In genomic region chr11:58546841-58547240, GRCh38 we compare ENCODE assay signal across 30 cellular contexts. TPM values are rescaled to one million over a fixed set of nuclear protein-coding genes. Genes with fewer than 3 reads are reported as not detected.
DNase-seq lines count a peak whose midpoint lies in the region; ATAC-seq lines count a peak whose summit lies in the region.
"Had no signal": no experiment of that assay in that cellular context is flagged by ENCODE, and none has a peak within 500 bp of the region (broad histone marks: within the 10 kb centered on the region; RNA-seq: fewer than 3 reads in every experiment).

No MANE protein-coding gene starts in this region.

- POLR2A ChIA-PET in activated CD4-positive, alpha-beta T cell treated with anti-CD3 and anti-CD28 coated beads for 36 hours (lab: Charles Lee), result no interaction called here
- POLR2A ChIA-PET in T-cell (lab: Charles Lee), result no interaction called here
- POLR2A ChIA-PET in naive thymus-derived CD8-positive, alpha-beta T cell (lab: Charles Lee), result no interaction called here
- POLR2A ChIA-PET in activated CD4-positive, alpha-beta memory T cell treated with anti-CD3 and anti-CD28 coated beads for 36 hours (lab: Charles Lee), result no interaction called here

- intact Hi-C loops in activated CD4-positive, alpha-beta T cell treated with anti-CD3 and anti-CD28 coated beads for 36 hours (cut with DNase I, micrococcal nuclease), result no loop called here
- intact Hi-C loops in activated CD4-positive, alpha-beta memory T cell treated with anti-CD3 and anti-CD28 coated beads for 36 hours (cut with micrococcal nuclease), result no loop called here

- DNase-seq in activated CD4-positive, alpha-beta T cell treated with anti-CD3 and anti-CD28 coated beads for 36 hours, result no peak
- DNase-seq in activated CD4-positive, alpha-beta T cell treated with anti-CD3 and anti-CD28 coated beads for 4 hours, result no peak
- DNase-seq in CD4-positive, CD25-positive, alpha-beta regulatory T cell, result no peak
- no peak for DNase-seq in T-cell
- no peak for DNase-seq in naive thymus-derived CD8-positive, alpha-beta T cell
- no peak for DNase-seq in H4 (ENCODE audit: low spot score)
- no peak for DNase-seq in activated CD4-positive, alpha-beta memory T cell treated with anti-CD3 and anti-CD28 coated beads for 36 hours
- DNase-seq: COR-L47, DMS53, MM.1S, NCI-H1048, NCI-H1417, NCI-H1694, NCI-H2029 treated with DMSO at 0.1 percent for 48 hours, NCI-H2227 treated with DMSO at 0.1 percent for 48 hours, NCI-H526 treated with DMSO at 0.1 percent for 48 hours, SHP77 had no signal

- no peaks in the 10 kb centered on the region for H3K9me3 ChIP-seq in CD4-positive, CD25-positive, alpha-beta regulatory T cell (ENCODE audit: control insufficient read depth in 2 of 2, low read length in 2 of 2)

- peak overlapping the region; percentile 55 for H3K27ac Mint-ChIP-seq in activated CD4-positive, alpha-beta T cell treated with anti-CD3 and anti-CD28 coated beads for 36 hours
- peak overlapping the region; percentile 47 to 86 (median 78) for H3K27ac Mint-ChIP-seq in CD4-positive, CD25-positive, alpha-beta regulatory T cell
- peak overlapping the region; percentile 59 to 61 for H3K27ac Mint-ChIP-seq in T-cell
- peak overlapping the region in 9 of 10 donors; percentile 27 to 81 (median 63) for H3K27ac Mint-ChIP-seq in naive thymus-derived CD8-positive, alpha-beta T cell
- no peak overlapping the region for H3K27ac Mint-ChIP-seq in activated CD4-positive, alpha-beta memory T cell treated with anti-CD3 and anti-CD28 coated beads for 36 hours
- H3K27ac Mint-ChIP-seq: B cell had no signal

- H3K36me3 ChIP-seq in CD4-positive, CD25-positive, alpha-beta regulatory T cell (ENCODE audit: control insufficient read depth, insufficient read depth, low read length), result peaks cover 89% of the 10 kb centered on the region

- H3K27ac ChIP-seq in CD4-positive, CD25-positive, alpha-beta regulatory T cell (ENCODE audit: insufficient read depth, low read length, poor library complexity, severe bottlenecking), result no peak overlapping the region
- H3K27ac ChIP-seq: 22Rv1, C4-2B, KMS-11, RWPE1 had no signal

- H3K9me3 Mint-ChIP-seq in activated CD4-positive, alpha-beta T cell treated with anti-CD3 and anti-CD28 coated beads for 36 hours (ENCODE audit: low read depth), result no peaks in the 10 kb centered on the region
- H3K9me3 Mint-ChIP-seq in CD4-positive, CD25-positive, alpha-beta regulatory T cell, result peaks cover 0 to 5% (median 0%) of the 10 kb centered on the region in 7 donors
- no peaks in the 10 kb centered on the region for H3K9me3 Mint-ChIP-seq in T-cell
- H3K9me3 Mint-ChIP-seq in naive thymus-derived CD8-positive, alpha-beta T cell, result peaks cover 0 to 13% (median 0%) of the 10 kb centered on the region in 9 donors
- H3K9me3 Mint-ChIP-seq in activated CD4-positive, alpha-beta memory T cell treated with anti-CD3 and anti-CD28 coated beads for 36 hours, result no peaks in the 10 kb centered on the region
- H3K9me3 Mint-ChIP-seq: IgD-negative memory B cell had no signal

- H3K27me3 ChIP-seq in CD4-positive, CD25-positive, alpha-beta regulatory T cell (ENCODE audit: control insufficient read depth, insufficient read depth, low read length), result no peaks in the 10 kb centered on the region

- CTCF ChIA-PET in activated CD4-positive, alpha-beta T cell treated with anti-CD3 and anti-CD28 coated beads for 36 hours (lab: Charles Lee), result no interaction called here
- CTCF ChIA-PET in T-cell (lab: Charles Lee), result no interaction called here
- CTCF ChIA-PET in activated CD4-positive, alpha-beta memory T cell treated with anti-CD3 and anti-CD28 coated beads for 36 hours (lab: Charles Lee), result interaction anchor here (1.6 kb wide), 1 partner anchor 21 kb away, joined by 7 read pairs; no protein-coding TSS in a partner anchor

- no peak overlapping the region for H3K4me3 Mint-ChIP-seq in activated CD4-positive, alpha-beta T cell treated with anti-CD3 and anti-CD28 coated beads for 36 hours
- H3K4me3 Mint-ChIP-seq in CD4-positive, CD25-positive, alpha-beta regulatory T cell, result no peak overlapping the region
- no peak overlapping the region for H3K4me3 Mint-ChIP-seq in T-cell
- H3K4me3 Mint-ChIP-seq in naive thymus-derived CD8-positive, alpha-beta T cell, result no peak overlapping the region
- H3K4me3 Mint-ChIP-seq in activated CD4-positive, alpha-beta memory T cell treated with anti-CD3 and anti-CD28 coated beads for 36 hours, result no peak overlapping the region
- H3K4me3 Mint-ChIP-seq: B cell, IgD-negative memory B cell had no signal

- no peaks in the 10 kb centered on the region for H3K4me1 ChIP-seq in CD4-positive, CD25-positive, alpha-beta regulatory T cell (ENCODE audit: control insufficient read depth, insufficient read depth, low read length, poor library complexity, severe bottlenecking)

- peaks cover 29% of the 10 kb centered on the region for H3K4me1 Mint-ChIP-seq in activated CD4-positive, alpha-beta T cell treated with anti-CD3 and anti-CD28 coated beads for 36 hours
- H3K4me1 Mint-ChIP-seq in CD4-positive, CD25-positive, alpha-beta regulatory T cell, result peaks cover 18 to 29% (median 20%) of the 10 kb centered on the region in 4 donors
- H3K4me1 Mint-ChIP-seq in T-cell, result peaks cover 30 to 49% (median 33%) of the 10 kb centered on the region in 3 donors
- peaks cover 6 to 43% (median 26%) of the 10 kb centered on the region in 4 donors for H3K4me1 Mint-ChIP-seq in naive thymus-derived CD8-positive, alpha-beta T cell
- H3K4me1 Mint-ChIP-seq in activated CD4-positive, alpha-beta memory T cell treated with anti-CD3 and anti-CD28 coated beads for 36 hours (ENCODE audit: low read depth), result peaks cover 10% of the 10 kb centered on the region
- H3K4me1 Mint-ChIP-seq: B cell had no signal

- H3K27me3 Mint-ChIP-seq in activated CD4-positive, alpha-beta T cell treated with anti-CD3 and anti-CD28 coated beads for 36 hours, result no peaks in the 10 kb centered on the region
- H3K27me3 Mint-ChIP-seq in CD4-positive, CD25-positive, alpha-beta regulatory T cell, result no peaks in the 10 kb centered on the region
- H3K27me3 Mint-ChIP-seq in T-cell, result no peaks in the 10 kb centered on the region
- no peaks in the 10 kb centered on the region for H3K27me3 Mint-ChIP-seq in naive thymus-derived CD8-positive, alpha-beta T cell
- H3K27me3 Mint-ChIP-seq in activated CD4-positive, alpha-beta memory T cell treated with anti-CD3 and anti-CD28 coated beads for 36 hours, result no peaks in the 10 kb centered on the region
- H3K27me3 Mint-ChIP-seq: B cell, IgD-negative memory B cell had no signal

- ATAC-seq in activated CD4-positive, alpha-beta T cell treated with anti-CD3 and anti-CD28 coated beads for 36 hours, result peak; percentile 57
- no peak for ATAC-seq in CD4-positive, CD25-positive, alpha-beta regulatory T cell (ENCODE audit: low read depth in 2 of 2)
- no peak for ATAC-seq in T-cell (replicated peaks in 1 of 4)
- no peak for ATAC-seq in naive thymus-derived CD8-positive, alpha-beta T cell
- ATAC-seq: HCT116, Panc1 had no signal

- H3K36me3 Mint-ChIP-seq in activated CD4-positive, alpha-beta T cell treated with anti-CD3 and anti-CD28 coated beads for 36 hours (ENCODE audit: low read depth), result peaks cover 82% of the 10 kb centered on the region
- H3K36me3 Mint-ChIP-seq in CD4-positive, CD25-positive, alpha-beta regulatory T cell, result peaks cover 73% of the 10 kb centered on the region
- peaks cover 83% of the 10 kb centered on the region for H3K36me3 Mint-ChIP-seq in T-cell
- H3K36me3 Mint-ChIP-seq in naive thymus-derived CD8-positive, alpha-beta T cell, result peaks cover 31 to 91% (median 71%) of the 10 kb centered on the region in 3 donors
- H3K36me3 Mint-ChIP-seq in activated CD4-positive, alpha-beta memory T cell treated with anti-CD3 and anti-CD28 coated beads for 36 hours, result peaks cover 73% of the 10 kb centered on the region

- H3K4me3 ChIP-seq in CD4-positive, CD25-positive, alpha-beta regulatory T cell (ENCODE audit: low read depth, low read length), result no peak overlapping the region

RNA-seq across cellular contexts. Expression of gene LPXN, which starts 28.8 kb away (rescaled TPM):
- total RNA-seq in activated CD4-positive, alpha-beta T cell treated with anti-CD3 and anti-CD28 coated beads for 36 hours, result 100 to 1,000 TPM; 110 to 163 TPM
- 101 TPM for total RNA-seq in CD4-positive, CD25-positive, alpha-beta regulatory T cell
- polyA plus RNA-seq in CD4-positive, CD25-positive, alpha-beta regulatory T cell, result 100 to 1,000 TPM; 221 to 314 (median 265) TPM
- total RNA-seq in T-cell, result 100 to 1,000 TPM in 3 of 5 donors, 10 to 100 TPM in 2; 86.8 to 158 (median 142) TPM
- total RNA-seq in naive thymus-derived CD8-positive, alpha-beta T cell, result 100 to 1,000 TPM; 200 TPM
- polyA plus RNA-seq in naive thymus-derived CD8-positive, alpha-beta T cell, result 100 to 1,000 TPM; 208 to 261 (median 220) TPM
- 5.5 and 10.7 TPM in 2 replicates for total RNA-seq in H4 (2014; rRNA removed; shearing (Covaris generic))
- total RNA-seq in activated CD4-positive, alpha-beta memory T cell treated with anti-CD3 and anti-CD28 coated beads for 36 hours, result 100 to 1,000 TPM; 108 TPM

RNA-seq across cellular contexts. Expression of gene ZFP91, which starts 32.0 kb away (rescaled TPM):
- 10 to 100 TPM; 35.7 to 44.0 TPM for total RNA-seq in activated CD4-positive, alpha-beta T cell treated with anti-CD3 and anti-CD28 coated beads for 36 hours
- 46.5 TPM for total RNA-seq in CD4-positive, CD25-positive, alpha-beta regulatory T cell
- 1 to 10 TPM; 5.0 to 8.6 (median 6.8) TPM for polyA plus RNA-seq in CD4-positive, CD25-positive, alpha-beta regulatory T cell
- 10 to 100 TPM; 32.2 to 41.7 (median 34.0) TPM for total RNA-seq in T-cell
- 10 to 100 TPM; 46.1 to 49.6 TPM for total RNA-seq in naive thymus-derived CD8-positive, alpha-beta T cell
- polyA plus RNA-seq in naive thymus-derived CD8-positive, alpha-beta T cell, result 1 to 10 TPM; 4.8 to 9.4 (median 7.1) TPM
- 45.8 and 49.2 TPM in 2 replicates for total RNA-seq in H4 (2014; rRNA removed; shearing (Covaris generic))
- 10 to 100 TPM; 34.9 to 36.1 TPM for total RNA-seq in activated CD4-positive, alpha-beta memory T cell treated with anti-CD3 and anti-CD28 coated beads for 36 hours

RNA-seq across cellular contexts. Expression of gene OR5B21, which starts 38.9 kb away (rescaled TPM):
- under 1 TPM in 1 of 2 experiments, not detected in 1; 0.33 TPM for total RNA-seq in activated CD4-positive, alpha-beta T cell treated with anti-CD3 and anti-CD28 coated beads for 36 hours
- not detected for total RNA-seq in CD4-positive, CD25-positive, alpha-beta regulatory T cell
- not detected for polyA plus RNA-seq in CD4-positive, CD25-positive, alpha-beta regulatory T cell
- under 1 TPM in 4 of 5 donors, not detected in 1; 0.46 to 0.95 (median 0.72) TPM for total RNA-seq in T-cell
- total RNA-seq in naive thymus-derived CD8-positive, alpha-beta T cell, result 1 to 10 TPM in 1 of 2 experiments, under 1 TPM in 1; 0.94 to 1.1 TPM
- polyA plus RNA-seq in naive thymus-derived CD8-positive, alpha-beta T cell, result not detected
- total RNA-seq in H4 (2014; rRNA removed; shearing (Covaris generic)), result not detected in 2 replicates
- total RNA-seq in activated CD4-positive, alpha-beta memory T cell treated with anti-CD3 and anti-CD28 coated beads for 36 hours, result not detected
- total RNA-seq: Daoy, G401, H1, NCI-H460, SK-MEL-5 had no signal
- polyA plus RNA-seq: H1, IgD-negative memory B cell had no signal
